Comparison of ENCODE assay signal across 27 cellular contexts in genomic region chr2:8028436-8028835, GRCh38.
DNase-seq lines count a peak whose midpoint lies in the region; ATAC-seq, FAIRE-seq and TF ChIP-seq lines count a peak whose summit lies in the region.
"Had no signal": no experiment of that assay in that cellular context is flagged by ENCODE, and none has a peak within 500 bp of the region (broad histone marks: within the 10 kb centered on the region; RNA-seq: fewer than 3 reads in every experiment).

No MANE protein-coding gene starts in this region.

- H2BK120ac ChIP-seq in neuronal stem cell (ENCODE audit: low read depth, low read length) = peak overlapping the region; percentile 17

- no peak overlapping the region for H4K8ac ChIP-seq in neuronal stem cell (ENCODE audit: low read depth, low read length)

- peak; percentile 10 for DNase-seq in activated CD8-positive, alpha-beta memory T cell treated with anti-CD3 and anti-CD28 coated beads, Interleukin-2, amount 50 U/mL, for 48 hours
- DNase-seq in activated CD8-positive, alpha-beta memory T cell treated with anti-CD3 and anti-CD28 coated beads, Interleukin-2, amount 50 U/mL, for 4 hours = no peak
- DNase-seq in HepG2 (ENCODE audit: low spot score) = no peak
- no peak for DNase-seq in right lobe of liver
- DNase-seq in neuronal stem cell (ENCODE audit: low spot score) = no peak
- no peak for DNase-seq in stimulated activated effector memory CD8-positive, alpha-beta T cell treated with anti-CD3 and anti-CD28 coated beads, Interleukin-12 subunit alpha, Interleukin-12 subunit beta, amount 100 ng/mL, for 72 hours (ENCODE audit: low spot score in 2 of 2)
- no peak for DNase-seq in urothelium cell line (ENCODE audit: low spot score)
- no peak for DNase-seq in activated CD8-positive, alpha-beta T cell treated with anti-CD3 and anti-CD28 coated beads, Interleukin-2, amount 10 ng/mL, durations not matched to agents 7 days and 5 days
- DNase-seq: BE2C; C1 segment of cervical spinal cord; CD4-positive, alpha-beta memory T cell; CD4-positive, CD25-positive, alpha-beta regulatory T cell; CD8-positive, alpha-beta memory T cell; COR-L47; DMS 273 treated with DMSO at 0.1 percent for 48 hours; DMS153; DMS79; DND-41; EL; GDM1 had no signal

- H3K23ac ChIP-seq in neuronal stem cell (ENCODE audit: low read depth, low read length, poor library complexity) = no peak overlapping the region

- H2BK15ac ChIP-seq in neuronal stem cell (ENCODE audit: low read length) = peak overlapping the region; percentile 70

- no peaks in the 10 kb centered on the region for H3K4me1 ChIP-seq in HepG2 (ENCODE audit: insufficient read depth, low read length)
- H3K4me1 ChIP-seq in right lobe of liver = no peaks in the 10 kb centered on the region
- peaks cover 0 to 7% of the 10 kb centered on the region in 2 donors for H3K4me1 ChIP-seq in neuronal stem cell (ENCODE audit: control insufficient read depth in 2 of 2, insufficient read depth in 1 of 2, low read depth in 1 of 2, low read length in 2 of 2)
- H3K4me1 ChIP-seq: A549, BE2C had no signal

- TF ChIP-seq EP300 in HepG2 (IDR thresholded peaks at IDR 0.05; ENCODE audit: low read depth in 2 of 2, low read length in 2 of 2) = no peak
- TF ChIP-seq EP300 in HepG2 (CRISPR knock-in tag; IDR thresholded peaks at IDR 0.05; ENCODE audit: borderline replicate concordance) = no peak

- H3K27ac ChIP-seq in HepG2 (ENCODE audit: extremely low read length, insufficient read depth, low read length) = no peak overlapping the region
- H3K27ac ChIP-seq in right lobe of liver = no peak overlapping the region
- no peak overlapping the region for H3K27ac ChIP-seq in neuronal stem cell (replicated peaks; ENCODE audit: low read length)
- H3K27ac ChIP-seq: 22Rv1, A549, BLaER1 had no signal

- no peak for TF ChIP-seq POLR2A in HepG2 (IDR thresholded peaks at IDR 0.05; ENCODE audit: insufficient read depth in 1 of 2, low read depth in 2 of 2, low read length in 2 of 2)
- TF ChIP-seq POLR2A in right lobe of liver (IDR thresholded peaks at IDR 0.05) = no peak

- no peak for ATAC-seq in HepG2
- no peak for ATAC-seq in right lobe of liver
- ATAC-seq in stimulated activated effector memory CD8-positive, alpha-beta T cell treated with anti-CD3 and anti-CD28 coated beads, Interleukin-12 subunit alpha, Interleukin-12 subunit beta, amount 100 ng/mL, for 72 hours = no peak
- ATAC-seq in activated CD8-positive, alpha-beta T cell treated with anti-CD3 and anti-CD28 coated beads, Interleukin-2, amount 10 ng/mL, durations not matched to agents 7 days and 5 days = no peak
- ATAC-seq: GM12878 had no signal

- H3K27ac Mint-ChIP-seq in stimulated activated effector memory CD8-positive, alpha-beta T cell treated with anti-CD3 and anti-CD28 coated beads, Interleukin-12 subunit alpha, Interleukin-12 subunit beta, amount 100 ng/mL, for 72 hours = peak overlapping the region; percentile 4
- H3K27ac Mint-ChIP-seq in activated CD8-positive, alpha-beta T cell treated with anti-CD3 and anti-CD28 coated beads, Interleukin-2, amount 10 ng/mL, durations not matched to agents 7 days and 5 days = no peak overlapping the region
- H3K27ac Mint-ChIP-seq: CD14-positive monocyte; CD4-positive, alpha-beta memory T cell; CD4-positive, CD25-positive, alpha-beta regulatory T cell; CD8-positive, alpha-beta memory T cell had no signal

- H3K9me3 ChIP-seq in HepG2 (ENCODE audit: low read length) = no peaks in the 10 kb centered on the region
- no peaks in the 10 kb centered on the region for H3K9me3 ChIP-seq in right lobe of liver
- H3K9me3 ChIP-seq in neuronal stem cell (replicated peaks in 1 of 2; ENCODE audit: control insufficient read depth in 2 of 2, insufficient read depth in 1 of 2, low read depth in 1 of 2, low read length in 2 of 2) = peaks cover 0 to 3% of the 10 kb centered on the region in 2 donors
- H3K9me3 ChIP-seq: BE2C, BLaER1 had no signal

- H2BK12ac ChIP-seq in neuronal stem cell (ENCODE audit: low read length) = peak overlapping the region; percentile 48

- H3K4ac ChIP-seq in neuronal stem cell (ENCODE audit: low read length) = no peak overlapping the region

- no peak for TF ChIP-seq RAD21 in HepG2 (CRISPR knock-in tag; IDR thresholded peaks at IDR 0.05)

- FAIRE-seq in HepG2 (lab: Jason Lieb, UNC) (no peak), urothelium cell line (lab: Jason Lieb, UNC) (no peak)
- FAIRE-seq: A549, GM12878, GM12892, GM18507 had no signal

- no peak overlapping the region for H3K9ac ChIP-seq in HepG2 (ENCODE audit: insufficient read depth, low read depth, low read length)
- no peak overlapping the region for H3K9ac ChIP-seq in neuronal stem cell (ENCODE audit: low read depth, low read length, poor library complexity)
- H3K9ac ChIP-seq: BLaER1 had no signal

- H2AFZ ChIP-seq in HepG2 (ENCODE audit: low read length) = no peak overlapping the region
- no peak overlapping the region for H2AFZ ChIP-seq in neuronal stem cell (ENCODE audit: low read length)

- H3K27me3 ChIP-seq in HepG2 (ENCODE audit: control insufficient read depth in 1 of 2, insufficient read depth in 2 of 2, low read length in 2 of 2) (peaks cover 3 to 35% of the 10 kb centered on the region in 2 experiments), right lobe of liver (no peaks in the 10 kb centered on the region), neuronal stem cell (ENCODE audit: control insufficient read depth in 3 of 3, insufficient read depth in 3 of 3, low read depth in 1 of 3, low read length in 3 of 3) (no peaks in the 10 kb centered on the region)
- H3K27me3 ChIP-seq: BE2C, BLaER1 had no signal

- H3K36me3 ChIP-seq in HepG2 (replicated peaks in 1 of 2; ENCODE audit: control insufficient read depth in 1 of 2, insufficient read depth in 2 of 2, low read length in 2 of 2) = no peaks in the 10 kb centered on the region
- H3K36me3 ChIP-seq in right lobe of liver = no peaks in the 10 kb centered on the region
- no peaks in the 10 kb centered on the region for H3K36me3 ChIP-seq in neuronal stem cell (replicated peaks in 1 of 2; ENCODE audit: control insufficient read depth in 2 of 2, insufficient read depth in 2 of 2, low read length in 2 of 2)
- H3K36me3 ChIP-seq: BE2C, BLaER1 had no signal

- no peaks in the 10 kb centered on the region for H4K20me1 ChIP-seq in HepG2 (ENCODE audit: insufficient read depth, low read length)
- H4K20me1 ChIP-seq: BLaER1 had no signal

- H3K14ac ChIP-seq in neuronal stem cell (ENCODE audit: low read length) = no peak overlapping the region

- intact Hi-C loops in HepG2 (cut with micrococcal nuclease; ENCODE audit: unreplicated experiment) (no loop called here), right lobe of liver (cut with DNase I) (no loop called here)

- H3K4me3 ChIP-seq in HepG2 (replicated peaks in 1 of 3; ENCODE audit: insufficient read depth in 1 of 3, low read depth in 2 of 3, low read length in 3 of 3) = no peak overlapping the region
- H3K4me3 ChIP-seq in right lobe of liver = no peak overlapping the region
- no peak overlapping the region for H3K4me3 ChIP-seq in neuronal stem cell (ENCODE audit: low read length in 2 of 2)
- H3K4me3 ChIP-seq: A549, BLaER1, GM12878 had no signal

- in situ Hi-C loops in HepG2 (cut with HindIII; ENCODE audit: extremely low pct_ligation_motif_present, low pct_unique_long_range_greater_than_20kb) = no loop called here

- H3K79me1 ChIP-seq in neuronal stem cell (ENCODE audit: low read depth, low read length) = no peaks in the 10 kb centered on the region

- H3K79me2 ChIP-seq in HepG2 (ENCODE audit: insufficient read depth, low read length) = no peaks in the 10 kb centered on the region

- WGBS in HepG2 (ENCODE audit: low lambda C conversion rate) = 56% methylated on average over 8 of the region's 8 CpGs
- WGBS in right lobe of liver (ENCODE audit: insufficient coverage, low coverage, low lambda C conversion rate, missing lambda C conversion rate) = 67% methylated on average over 1 of the region's 8 CpGs
- no CpG with 5 or more reads among the region's 8 CpGs for WGBS in neuronal stem cell (ENCODE audit: extremely low coverage in 2 of 2, insufficient read length in 2 of 2, insufficient replicate concordance in 1 of 2), 2 donors

- no peak overlapping the region for H4K91ac ChIP-seq in neuronal stem cell (ENCODE audit: low read depth, low read length, poor library complexity)

- peaks cover 3% of the 10 kb centered on the region for H3K27me3 Mint-ChIP-seq in activated CD8-positive, alpha-beta T cell treated with anti-CD3 and anti-CD28 coated beads, Interleukin-2, amount 10 ng/mL, durations not matched to agents 7 days and 5 days (ENCODE audit: low read depth)
- H3K27me3 Mint-ChIP-seq: CD4-positive, CD25-positive, alpha-beta regulatory T cell had no signal

- H3K4me2 ChIP-seq in HepG2 (ENCODE audit: low read depth, low read length) (no peak overlapping the region), neuronal stem cell (ENCODE audit: insufficient read depth, low read length, poor library complexity, severe bottlenecking) (no peak overlapping the region)
- H3K4me2 ChIP-seq: A549, BLaER1 had no signal

- H3K4me1 Mint-ChIP-seq in stimulated activated effector memory CD8-positive, alpha-beta T cell treated with anti-CD3 and anti-CD28 coated beads, Interleukin-12 subunit alpha, Interleukin-12 subunit beta, amount 100 ng/mL, for 72 hours = peaks cover 31% of the 10 kb centered on the region
- peaks cover 8% of the 10 kb centered on the region for H3K4me1 Mint-ChIP-seq in activated CD8-positive, alpha-beta T cell treated with anti-CD3 and anti-CD28 coated beads, Interleukin-2, amount 10 ng/mL, durations not matched to agents 7 days and 5 days (ENCODE audit: low read depth)

- H2AK5ac ChIP-seq in neuronal stem cell (ENCODE audit: low read depth, low read length) = peak overlapping the region; percentile 95

- POLR2A ChIA-PET in HepG2 (lab: Yijun Ruan, JAX) = no interaction called here
- POLR2A ChIA-PET in activated CD8-positive, alpha-beta T cell treated with anti-CD3 and anti-CD28 coated beads, Interleukin-2, amount 10 ng/mL, durations not matched to agents 7 days and 5 days (lab: Charles Lee) = no interaction called here

- H3K36me3 Mint-ChIP-seq in stimulated activated effector memory CD8-positive, alpha-beta T cell treated with anti-CD3 and anti-CD28 coated beads, Interleukin-12 subunit alpha, Interleukin-12 subunit beta, amount 100 ng/mL, for 72 hours = no peaks in the 10 kb centered on the region
- no peaks in the 10 kb centered on the region for H3K36me3 Mint-ChIP-seq in activated CD8-positive, alpha-beta T cell treated with anti-CD3 and anti-CD28 coated beads, Interleukin-2, amount 10 ng/mL, durations not matched to agents 7 days and 5 days (ENCODE audit: low read depth)
- H3K36me3 Mint-ChIP-seq: CD14-positive monocyte; CD4-positive, alpha-beta memory T cell; CD4-positive, CD25-positive, alpha-beta regulatory T cell; CD8-positive, alpha-beta memory T cell had no signal

- no peak for TF ChIP-seq CTCF in HepG2 (CRISPR knock-in tag; IDR thresholded peaks at IDR 0.05)
- no peak for TF ChIP-seq CTCF in right lobe of liver (IDR thresholded peaks at IDR 0.05)

- no TSS peak for BruUV-seq in HepG2 (replicated peaks; lab: Mats Ljungman, UMichigan)

- no peaks in the 10 kb centered on the region for H3K9me3 Mint-ChIP-seq in stimulated activated effector memory CD8-positive, alpha-beta T cell treated with anti-CD3 and anti-CD28 coated beads, Interleukin-12 subunit alpha, Interleukin-12 subunit beta, amount 100 ng/mL, for 72 hours
- no peaks in the 10 kb centered on the region for H3K9me3 Mint-ChIP-seq in activated CD8-positive, alpha-beta T cell treated with anti-CD3 and anti-CD28 coated beads, Interleukin-2, amount 10 ng/mL, durations not matched to agents 7 days and 5 days (ENCODE audit: insufficient read depth)
- H3K9me3 Mint-ChIP-seq: CD4-positive, alpha-beta memory T cell; CD8-positive, alpha-beta memory T cell had no signal

- no peak overlapping the region for H2BK5ac ChIP-seq in neuronal stem cell (ENCODE audit: low read length)

- H3K4me3 Mint-ChIP-seq in stimulated activated effector memory CD8-positive, alpha-beta T cell treated with anti-CD3 and anti-CD28 coated beads, Interleukin-12 subunit alpha, Interleukin-12 subunit beta, amount 100 ng/mL, for 72 hours = no peak overlapping the region
- H3K4me3 Mint-ChIP-seq in activated CD8-positive, alpha-beta T cell treated with anti-CD3 and anti-CD28 coated beads, Interleukin-2, amount 10 ng/mL, durations not matched to agents 7 days and 5 days = no peak overlapping the region
- H3K4me3 Mint-ChIP-seq: CD14-positive monocyte; CD4-positive, alpha-beta memory T cell; CD4-positive, CD25-positive, alpha-beta regulatory T cell; CD8-positive, alpha-beta memory T cell had no signal

- peak overlapping the region; percentile 81 for H3K18ac ChIP-seq in neuronal stem cell (ENCODE audit: low read length)

- CTCF ChIA-PET in HepG2 (lab: Yijun Ruan, JAX; ENCODE audit: low intra/inter-chr PET ratio, low total read pairs) = no interaction called here
- CTCF ChIA-PET in activated CD8-positive, alpha-beta T cell treated with anti-CD3 and anti-CD28 coated beads, Interleukin-2, amount 10 ng/mL, durations not matched to agents 7 days and 5 days (lab: Charles Lee) = no interaction called here
